25 cellular contexts compared by ENCODE assay signal in the genomic region with DNA sequence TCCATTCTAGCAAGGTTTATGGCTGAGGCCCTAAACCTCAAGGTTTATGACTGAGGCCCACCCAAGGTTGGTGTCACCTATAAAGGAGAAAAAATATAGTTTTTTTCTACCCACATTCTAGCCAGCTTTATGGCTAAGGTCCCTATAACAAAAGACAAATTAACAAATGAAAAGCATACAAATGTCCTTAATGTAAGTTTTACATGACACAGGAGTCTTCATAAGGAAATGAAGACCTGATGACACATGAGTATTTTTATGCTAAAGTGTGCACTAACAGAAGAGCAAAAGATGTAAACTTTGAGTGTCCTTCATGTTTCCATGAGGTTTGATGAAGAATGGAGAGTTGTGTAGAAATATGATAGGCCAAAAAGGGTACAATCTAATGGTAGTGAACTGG.
"Had no signal": no experiment of that assay in that cellular context is flagged by ENCODE, and none has a peak within 500 bp of the region (broad histone marks: within the 10 kb centered on the region; RNA-seq: fewer than 3 reads in every experiment).

No MANE protein-coding gene starts in this region.

- H3K9me3 ChIP-seq: esophagus muscularis mucosa, left lung, stomach, thyroid gland had no signal

- H3K79me2 ChIP-seq: parathyroid adenoma had no signal

- H3K9me3 Mint-ChIP-seq: nephron, neural progenitor cell, type B pancreatic cell had no signal

- H2AFZ ChIP-seq: neural progenitor cell, parathyroid adenoma had no signal

- H3K36me3 ChIP-seq: esophagus muscularis mucosa, left lung, neural progenitor cell, stomach, thyroid gland had no signal

- H3K4me3 Mint-ChIP-seq: naive thymus-derived CD4-positive, alpha-beta T cell; nephron; neural progenitor cell; stimulated activated effector memory CD8-positive, alpha-beta T cell treated with anti-CD3 and anti-CD28 coated beads, Interleukin-12 subunit alpha, Interleukin-12 subunit beta, amount 100 ng/mL, for 72 hours; type B pancreatic cell had no signal

- H3K4me2 ChIP-seq: neural progenitor cell, smooth muscle cell had no signal

- H3K27ac Mint-ChIP-seq: naive thymus-derived CD4-positive, alpha-beta T cell; nephron; neural progenitor cell; progenitor cell of endocrine pancreas; stimulated activated effector memory CD8-positive, alpha-beta T cell treated with anti-CD3 and anti-CD28 coated beads, Interleukin-12 subunit alpha, Interleukin-12 subunit beta, amount 100 ng/mL, for 72 hours; type B pancreatic cell had no signal

- H3K4me1 ChIP-seq: left lung, neural progenitor cell, parathyroid adenoma, stomach, thyroid gland had no signal

- H3K4me3 ChIP-seq: coronary artery, esophagus muscularis mucosa, left lung, neural progenitor cell, smooth muscle cell, stomach, thyroid gland had no signal

- ATAC-seq: left cardiac atrium; left lung; naive thymus-derived CD4-positive, alpha-beta T cell; sciatic nerve; stimulated activated effector memory CD8-positive, alpha-beta T cell treated with anti-CD3 and anti-CD28 coated beads, Interleukin-12 subunit alpha, Interleukin-12 subunit beta, amount 100 ng/mL, for 72 hours had no signal

- H3K36me3 Mint-ChIP-seq: naive thymus-derived CD4-positive, alpha-beta T cell; neural progenitor cell; stimulated activated effector memory CD8-positive, alpha-beta T cell treated with anti-CD3 and anti-CD28 coated beads, Interleukin-12 subunit alpha, Interleukin-12 subunit beta, amount 100 ng/mL, for 72 hours; type B pancreatic cell had no signal

- H3K9ac ChIP-seq: neural progenitor cell, parathyroid adenoma had no signal

- H3K27ac ChIP-seq: coronary artery, esophagus muscularis mucosa, left lung, neural progenitor cell, parathyroid adenoma, stomach, thyroid gland had no signal

- DNase-seq: dermis blood vessel endothelial cell; effector memory CD4-positive, alpha-beta T cell; foreskin melanocyte; hypothalamus; left cardiac atrium; left lung; mesenchymal stem cell; midbrain; naive thymus-derived CD4-positive, alpha-beta T cell; stimulated activated CD4-positive, alpha-beta T cell treated with anti-CD3 and anti-CD28 coated beads, Interleukin-12 subunit alpha, Interleukin-12 subunit beta, amount 100 ng/mL, for 4 hours; stimulated activated CD4-positive, alpha-beta T cell treated with anti-CD3 and anti-CD28 coated beads, Interleukin-1b, Interleukin-23, amount 100 ng/mL, for 48 hours; stimulated activated CD4-positive, alpha-beta T cell treated with anti-CD3 and anti-CD28 coated beads, Interleukin-4, amount 100 ng/mL, for 1 hour; stimulated activated naive CD4-positive, alpha-beta T cell treated with Interleukin-2 at 50 U/mL for 16 hours; stomach; thyroid gland had no signal

- H3K4me1 Mint-ChIP-seq: naive thymus-derived CD4-positive, alpha-beta T cell; neural progenitor cell; stimulated activated effector memory CD8-positive, alpha-beta T cell treated with anti-CD3 and anti-CD28 coated beads, Interleukin-12 subunit alpha, Interleukin-12 subunit beta, amount 100 ng/mL, for 72 hours had no signal

- H3K27me3 ChIP-seq: esophagus muscularis mucosa, left lung, neural progenitor cell, stomach, thyroid gland had no signal
